ENCODE assay signal across 8 cellular contexts in the genomic region with DNA sequence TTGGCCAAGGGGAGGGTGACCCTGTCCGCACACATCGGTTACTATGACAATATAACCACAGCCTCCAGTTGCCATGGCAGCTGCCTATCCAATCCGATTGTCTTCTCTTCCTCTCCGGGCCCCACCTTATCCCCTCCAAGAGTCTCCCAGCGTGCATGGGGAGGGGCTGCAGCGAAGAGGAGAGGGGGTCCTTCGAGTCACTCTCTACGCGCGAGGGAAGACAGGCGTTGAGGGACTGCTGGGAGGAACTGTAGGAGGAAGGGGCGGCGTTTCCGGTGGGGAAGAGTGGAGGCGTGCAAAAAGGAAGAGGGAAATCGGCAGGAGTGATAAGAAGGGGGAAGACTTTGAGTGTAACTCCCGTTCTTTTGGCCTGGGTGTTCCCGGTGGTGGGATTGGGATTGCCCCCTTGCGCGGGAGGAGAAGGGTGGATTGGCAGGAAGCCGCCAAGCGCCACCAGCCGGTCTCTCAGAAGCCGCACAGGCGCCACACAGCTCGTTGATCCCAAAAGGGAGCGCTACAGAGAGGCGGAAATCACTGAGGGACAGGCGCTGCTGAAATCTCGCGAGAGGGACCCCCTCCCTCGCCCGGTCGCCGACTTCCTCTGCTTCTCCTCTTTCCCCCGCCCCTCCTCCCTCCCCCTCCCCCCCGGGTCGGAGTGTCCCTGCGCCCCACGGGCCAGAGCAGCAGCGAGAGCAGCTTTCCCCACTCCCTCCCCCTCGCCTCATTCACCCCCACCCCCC. TPM values are rescaled to one million over a fixed set of nuclear protein-coding genes. Genes with fewer than 3 reads are reported as not detected.
DNase-seq lines count a peak whose midpoint lies in the region; ATAC-seq and TF ChIP-seq lines count a peak whose summit lies in the region.

No MANE protein-coding gene starts in this region.

- peak overlapping the region; percentile 99 for H3K27ac Mint-ChIP-seq in chondrocyte (ENCODE audit: unreplicated experiment)

- no peaks in the 10 kb centered on the region for H3K36me3 ChIP-seq in kidney epithelial cell (ENCODE audit: control insufficient read depth, insufficient read depth, low read length)

- no peaks in the 10 kb centered on the region for H3K27me3 ChIP-seq in kidney epithelial cell (ENCODE audit: control insufficient read depth, insufficient read depth, low read length)

- peak overlapping the region; percentile 70 for H3K4me3 ChIP-seq in kidney epithelial cell (ENCODE audit: low read depth, low read length)

- TF ChIP-seq POLR2A in GM19193 (IDR thresholded peaks at IDR 0.05; ENCODE audit: extremely low read depth, insufficient read depth, insufficient read length), result peak; percentile 45

- ATAC-seq in HG03439 (IDR thresholded peaks at IDR 0.05; ENCODE audit: unreplicated experiment), result peak; percentile 50

- TF ChIP-seq CTCF in chondrocyte (IDR thresholded peaks at IDR 0.05), result peak; percentile 45
- TF ChIP-seq CTCF in kidney epithelial cell (IDR thresholded peaks at IDR 0.05; ENCODE audit: insufficient read depth, low read length, poor library complexity, severe bottlenecking), result peak; percentile 10

- H3K27me3 Mint-ChIP-seq in chondrocyte (ENCODE audit: low read depth), result no peaks in the 10 kb centered on the region

- DNase-seq in AG20443 (ENCODE audit: low spot score) (peak; percentile 97), NCI-H510A (lab: John Stamatoyannopoulos, UW) (peak; percentile 94), chondrocyte (ENCODE audit: low spot score) (peak; percentile 98), kidney epithelial cell (ENCODE audit: low read depth) (peak; percentile 89)
- peak; percentile 96 to 98 for DNase-seq in activated CD4-positive, alpha-beta T cell treated with anti-CD3 and anti-CD28 coated beads for 24 hours (ENCODE audit: low read depth in 2 of 2)
- peak; percentile 98 for DNase-seq in stimulated activated CD4-positive, alpha-beta T cell treated with anti-CD3 and anti-CD28 coated beads, Interleukin-15, amount 100 ng/mL, for 24 hours

- H3K4me1 Mint-ChIP-seq in chondrocyte (ENCODE audit: low read depth), result peaks cover 21% of the 10 kb centered on the region

- H3K9me3 Mint-ChIP-seq in chondrocyte (ENCODE audit: low read depth), result no peaks in the 10 kb centered on the region

- H3K36me3 Mint-ChIP-seq in chondrocyte (ENCODE audit: low read depth), result no peaks in the 10 kb centered on the region

- peak overlapping the region; percentile 94 for H3K4me3 Mint-ChIP-seq in chondrocyte (ENCODE audit: unreplicated experiment)

RNA-seq across cellular contexts. Expression of gene SMG7, which starts 0.4 kb away (rescaled TPM):
- total RNA-seq in chondrocyte (44.7 to 49.9 TPM (median 49.4 TPM) in 3 replicates), kidney epithelial cell (54.3 and 62.2 TPM in 2 replicates)

RNA-seq across cellular contexts. Expression of gene NMNAT2, which starts 53.7 kb away (rescaled TPM):
- 3.0 to 5.5 TPM (median 4.9 TPM) in 3 replicates for total RNA-seq in chondrocyte
- 0.27 and 1.0 TPM in 2 replicates for total RNA-seq in kidney epithelial cell

Comparison
In these comparisons a context has a peak if more than half of its experiments do, and no peak if none do; other contexts are left out.
1. Peak in every context shown above with its lines: DNase-seq, ATAC-seq and H3K4me3 ChIP-seq.